21 cellular contexts compared by ENCODE assay signal in genomic region chr4:3857316-3857926, GRCh38.
A peak's percentile ranks its signal among the peaks of the same experiment; 100 is the strongest.
DNase-seq lines count a peak whose midpoint lies in the region; ATAC-seq and TF ChIP-seq lines count a peak whose summit lies in the region.
"Had no signal": no experiment of that assay in that cellular context is flagged by ENCODE, and none has a peak within 500 bp of the region (broad histone marks: within the 10 kb centered on the region; RNA-seq: fewer than 3 reads in every experiment).

No MANE protein-coding gene starts in this region.

- H4K20me1 ChIP-seq in Loucy (ENCODE audit: insufficient read depth, low read length, poor library complexity, severe bottlenecking): no peaks in the 10 kb centered on the region

- H3K9me3 Mint-ChIP-seq in activated naive CD8-positive, alpha-beta T cell treated with anti-CD3 and anti-CD28 coated beads, Interleukin-2, amount 50 U/mL, for 24 hours: no peaks in the 10 kb centered on the region
- H3K9me3 Mint-ChIP-seq in activated naive CD8-positive, alpha-beta T cell treated with anti-CD3 and anti-CD28 coated beads for 36 hours: no peaks in the 10 kb centered on the region
- no peaks in the 10 kb centered on the region for H3K9me3 Mint-ChIP-seq in chondrocyte (ENCODE audit: low read depth)
- H3K9me3 Mint-ChIP-seq: CD4-positive, alpha-beta T cell had no signal

- H3K27ac Mint-ChIP-seq in activated naive CD8-positive, alpha-beta T cell treated with anti-CD3 and anti-CD28 coated beads, Interleukin-2, amount 50 U/mL, for 24 hours: no peak overlapping the region
- H3K27ac Mint-ChIP-seq in activated naive CD8-positive, alpha-beta T cell treated with anti-CD3 and anti-CD28 coated beads for 36 hours: no peak overlapping the region
- H3K27ac Mint-ChIP-seq in chondrocyte (ENCODE audit: unreplicated experiment): no peak overlapping the region
- H3K27ac Mint-ChIP-seq: CD4-positive, alpha-beta T cell had no signal

- peak overlapping the region; percentile 31 for H3K4me2 ChIP-seq in Loucy (ENCODE audit: low read depth, low read length, poor library complexity, severe bottlenecking)

- CTCF ChIA-PET in RWPE1 (lab: Yijun Ruan, JAX): no interaction called here

- no peak overlapping the region for H3K9ac ChIP-seq in Loucy (ENCODE audit: low read depth, low read length, poor library complexity, severe bottlenecking)

- H3K27me3 ChIP-seq in Loucy (ENCODE audit: insufficient read depth, low read length, poor library complexity, severe bottlenecking): no peaks in the 10 kb centered on the region

- H3K9me3 ChIP-seq in Loucy (ENCODE audit: insufficient read depth, low read depth, low read length): no peaks in the 10 kb centered on the region

- H3K27me3 Mint-ChIP-seq in activated naive CD8-positive, alpha-beta T cell treated with anti-CD3 and anti-CD28 coated beads, Interleukin-2, amount 50 U/mL, for 24 hours: peaks cover 15% of the 10 kb centered on the region
- peaks cover 12% of the 10 kb centered on the region for H3K27me3 Mint-ChIP-seq in activated naive CD8-positive, alpha-beta T cell treated with anti-CD3 and anti-CD28 coated beads for 36 hours
- H3K27me3 Mint-ChIP-seq in chondrocyte (ENCODE audit: low read depth): peaks cover 54% of the 10 kb centered on the region

- H3K79me2 ChIP-seq in Loucy (ENCODE audit: insufficient read depth, low read length): no peaks in the 10 kb centered on the region

- POLR2A ChIA-PET in RWPE1 (lab: Yijun Ruan, JAX; ENCODE audit: low non-redundant PET): no interaction called here

- TF ChIP-seq CTCF in Loucy (conservative IDR thresholded peaks at IDR 0.05; ENCODE audit: low read length) (no peak), chondrocyte (IDR thresholded peaks at IDR 0.05) (no peak), RWPE1 (conservative IDR thresholded peaks at IDR 0.05; ENCODE audit: low read depth) (no peak)

- H2AFZ ChIP-seq in Loucy (ENCODE audit: low read length): peak overlapping the region; percentile 65; the same call in 1 of the 2 replicates

- H3K9me2 ChIP-seq in Loucy (replicated peaks; ENCODE audit: low read depth, low read length): no peaks in the 10 kb centered on the region

- H3F3A ChIP-seq in Loucy (ENCODE audit: low read depth): no peaks in the 10 kb centered on the region

- peak; percentile 5 for ATAC-seq in activated naive CD8-positive, alpha-beta T cell treated with anti-CD3 and anti-CD28 coated beads, Interleukin-2, amount 50 U/mL, for 24 hours
- ATAC-seq in GM18519 (IDR thresholded peaks at IDR 0.05; ENCODE audit: low FRiP score, unreplicated experiment): no peak

- H3K36me3 ChIP-seq in Loucy (ENCODE audit: insufficient read depth, low read length): no peaks in the 10 kb centered on the region

- H3K4me1 ChIP-seq in Loucy (ENCODE audit: insufficient read depth, low read length, poor library complexity, severe bottlenecking): no peaks in the 10 kb centered on the region

- H3K4me1 Mint-ChIP-seq in activated naive CD8-positive, alpha-beta T cell treated with anti-CD3 and anti-CD28 coated beads, Interleukin-2, amount 50 U/mL, for 24 hours: no peaks in the 10 kb centered on the region
- H3K4me1 Mint-ChIP-seq in activated naive CD8-positive, alpha-beta T cell treated with anti-CD3 and anti-CD28 coated beads for 36 hours: no peaks in the 10 kb centered on the region
- H3K4me1 Mint-ChIP-seq in chondrocyte (ENCODE audit: low read depth): no peaks in the 10 kb centered on the region

- H3K36me3 Mint-ChIP-seq in activated naive CD8-positive, alpha-beta T cell treated with anti-CD3 and anti-CD28 coated beads, Interleukin-2, amount 50 U/mL, for 24 hours (ENCODE audit: low read depth): no peaks in the 10 kb centered on the region
- H3K36me3 Mint-ChIP-seq in activated naive CD8-positive, alpha-beta T cell treated with anti-CD3 and anti-CD28 coated beads for 36 hours: no peaks in the 10 kb centered on the region
- H3K36me3 Mint-ChIP-seq in chondrocyte (ENCODE audit: low read depth): no peaks in the 10 kb centered on the region

- no peak for DNase-seq in activated naive CD8-positive, alpha-beta T cell treated with anti-CD3 and anti-CD28 coated beads, Interleukin-2, amount 50 U/mL, for 24 hours
- DNase-seq in activated naive CD8-positive, alpha-beta T cell treated with anti-CD3 and anti-CD28 coated beads for 36 hours: no peak
- DNase-seq in chondrocyte (ENCODE audit: low spot score): peak; percentile 87
- DNase-seq in putamen (ENCODE audit: low spot score): peak; percentile 58
- DNase-seq in NCI-H187 treated with DMSO at 0.1 percent for 48 hours (lab: John Stamatoyannopoulos, UW): no peak
- DNase-seq in RWPE1 (ENCODE audit: low spot score): no peak
- DNase-seq: CD4-positive, alpha-beta T cell; DMS153; GOT3; KG1; NCI-H1048; NCI-H1436 treated with DMSO at 0.1 percent for 48 hours; NCI-H2029 treated with DMSO at 0.1 percent for 48 hours; NCI-H2171 treated with DMSO at 0.1 percent for 48 hours; NCI-H446; NCI-H526 treated with DMSO at 0.1 percent for 48 hours; NK-92 treated with Interleukin-12 subunit alpha and Interleukin-12 subunit beta, amount 100 ng/mL, for 24 hours; SIG-M5 had no signal

- H3K27ac ChIP-seq in RWPE1: no peak overlapping the region

- H3K4me3 ChIP-seq in Loucy (ENCODE audit: low read length, poor library complexity, severe bottlenecking): no peak overlapping the region
- H3K4me3 ChIP-seq: GM12878 had no signal

- no peak overlapping the region for H3K4me3 Mint-ChIP-seq in activated naive CD8-positive, alpha-beta T cell treated with anti-CD3 and anti-CD28 coated beads, Interleukin-2, amount 50 U/mL, for 24 hours
- no peak overlapping the region for H3K4me3 Mint-ChIP-seq in activated naive CD8-positive, alpha-beta T cell treated with anti-CD3 and anti-CD28 coated beads for 36 hours
- H3K4me3 Mint-ChIP-seq in chondrocyte (ENCODE audit: unreplicated experiment): no peak overlapping the region
- H3K4me3 Mint-ChIP-seq: CD4-positive, alpha-beta T cell had no signal

Comparison
In these comparisons a context has a peak if more than half of its experiments do, and no peak if none do; other contexts are left out.
1. DNase-seq: peak in chondrocyte (single experiment) and putamen (single experiment); none in activated naive CD8-positive, alpha-beta T cell treated with anti-CD3 and anti-CD28 coated beads, Interleukin-2, amount 50 U/mL, for 24 hours (single experiment), activated naive CD8-positive, alpha-beta T cell treated with anti-CD3 and anti-CD28 coated beads for 36 hours (single experiment), NCI-H187 treated with DMSO at 0.1 percent for 48 hours (single experiment) and RWPE1 (single experiment).